In genomic region chr6:170402318-170403040, GRCh38 we compare ENCODE assay signal across 28 cellular contexts.
DNase-seq lines count a peak whose midpoint lies in the region; ATAC-seq, FAIRE-seq and TF ChIP-seq lines count a peak whose summit lies in the region.
"Had no signal": no experiment of that assay in that cellular context is flagged by ENCODE, and none has a peak within 500 bp of the region (broad histone marks: within the 10 kb centered on the region; RNA-seq: fewer than 3 reads in every experiment).

No MANE protein-coding gene starts in this region.

- H3K9ac ChIP-seq in astrocyte (ENCODE audit: low read length) (peak overlapping the region; percentile 82), mesenchymal stem cell (ENCODE audit: low read length) (no peak overlapping the region)
- H3K9ac ChIP-seq: BLaER1, GM23248, SK-N-SH had no signal

- H2BK12ac ChIP-seq in mesenchymal stem cell (ENCODE audit: low read length in 2 of 2): no peak overlapping the region

- no peak overlapping the region for H3K4ac ChIP-seq in mesenchymal stem cell (ENCODE audit: low read depth in 1 of 2, low read length in 2 of 2)

- H3K9me3 Mint-ChIP-seq in activated T-cell treated with anti-CD3 and anti-CD28 coated beads, Interleukin-2, amount 50 U/mL, for 24 hours: no peaks in the 10 kb centered on the region
- no peaks in the 10 kb centered on the region for H3K9me3 Mint-ChIP-seq in activated T-cell treated with anti-CD3 and anti-CD28 coated beads, Interleukin-2, amount 50 U/mL, for 4 hours
- H3K9me3 Mint-ChIP-seq in astrocyte (ENCODE audit: unreplicated experiment) (no peaks in the 10 kb centered on the region), Caco-2 (ENCODE audit: unreplicated experiment) (no peaks in the 10 kb centered on the region)
- no peaks in the 10 kb centered on the region for H3K9me3 Mint-ChIP-seq in stimulated activated effector memory CD8-positive, alpha-beta T cell treated with anti-CD3 and anti-CD28 coated beads, Interleukin-12 subunit alpha, Interleukin-12 subunit beta, amount 100 ng/mL, for 72 hours
- H3K9me3 Mint-ChIP-seq: activated naive CD4-positive, alpha-beta T cell treated with anti-CD3 and anti-CD28 coated beads for 36 hours; effector memory CD8-positive, alpha-beta T cell; T-helper 2 cell treated with Interferon-gamma antibody and Interleukin-4, amounts not matched to agents 5 μg/mL and 100 μg/mL, for 36 hours had no signal

- no peak overlapping the region for H2BK120ac ChIP-seq in mesenchymal stem cell (ENCODE audit: low read depth, low read length)

- no peak for TF ChIP-seq CTCF in astrocyte (IDR thresholded peaks at IDR 0.05; ENCODE audit: insufficient read depth, low read depth, low read length)
- no peak for TF ChIP-seq CTCF in Caco-2 (IDR thresholded peaks at IDR 0.05; ENCODE audit: insufficient read depth in 1 of 2, low read depth in 1 of 2, low read length in 1 of 2, severe bottlenecking in 1 of 2, unreplicated experiment in 1 of 2)

- no peak overlapping the region for H3K14ac ChIP-seq in mesenchymal stem cell (ENCODE audit: low read length in 2 of 2)

- H3K4me3 Mint-ChIP-seq in activated T-cell treated with anti-CD3 and anti-CD28 coated beads, Interleukin-2, amount 50 U/mL, for 24 hours: no peak overlapping the region
- no peak overlapping the region for H3K4me3 Mint-ChIP-seq in activated T-cell treated with anti-CD3 and anti-CD28 coated beads, Interleukin-2, amount 50 U/mL, for 4 hours
- H3K4me3 Mint-ChIP-seq in astrocyte (ENCODE audit: unreplicated experiment) (no peak overlapping the region), Caco-2 (ENCODE audit: unreplicated experiment) (no peak overlapping the region)
- no peak overlapping the region for H3K4me3 Mint-ChIP-seq in stimulated activated effector memory CD8-positive, alpha-beta T cell treated with anti-CD3 and anti-CD28 coated beads, Interleukin-12 subunit alpha, Interleukin-12 subunit beta, amount 100 ng/mL, for 72 hours
- H3K4me3 Mint-ChIP-seq: activated CD8-positive, alpha-beta T cell treated with anti-CD3 and anti-CD28 coated beads, Interleukin-2, amount 10 ng/mL, durations not matched to agents 7 days and 5 days; activated naive CD4-positive, alpha-beta T cell treated with anti-CD3 and anti-CD28 coated beads for 36 hours; effector memory CD8-positive, alpha-beta T cell; T-helper 2 cell treated with Interferon-gamma antibody and Interleukin-4, amounts not matched to agents 5 μg/mL and 100 μg/mL, for 36 hours had no signal

- H3K4me3 ChIP-seq in astrocyte (ENCODE audit: insufficient read depth, low read depth, low read length) (no peak overlapping the region), mesenchymal stem cell (ENCODE audit: insufficient read depth in 1 of 2, low read depth in 1 of 2, low read length in 2 of 2) (no peak overlapping the region), Caco-2 (ENCODE audit: low read depth, low read length) (no peak overlapping the region)
- H3K4me3 ChIP-seq: A549, BLaER1, GM23248, heart left ventricle, lower lobe of right lung, pancreas, Peyer's patch, right lobe of liver, suprapubic skin, vagina had no signal

- H3K4me1 Mint-ChIP-seq in activated T-cell treated with anti-CD3 and anti-CD28 coated beads, Interleukin-2, amount 50 U/mL, for 24 hours (ENCODE audit: low read depth): no peaks in the 10 kb centered on the region
- no peaks in the 10 kb centered on the region for H3K4me1 Mint-ChIP-seq in activated T-cell treated with anti-CD3 and anti-CD28 coated beads, Interleukin-2, amount 50 U/mL, for 4 hours (ENCODE audit: low read depth)
- H3K4me1 Mint-ChIP-seq in astrocyte (ENCODE audit: low read depth, unreplicated experiment): peaks cover 47% of the 10 kb centered on the region
- H3K4me1 Mint-ChIP-seq in stimulated activated effector memory CD8-positive, alpha-beta T cell treated with anti-CD3 and anti-CD28 coated beads, Interleukin-12 subunit alpha, Interleukin-12 subunit beta, amount 100 ng/mL, for 72 hours: no peaks in the 10 kb centered on the region
- H3K4me1 Mint-ChIP-seq in Caco-2 (ENCODE audit: low read depth, unreplicated experiment): no peaks in the 10 kb centered on the region

- CTCF ChIA-PET in Caco-2 (lab: Charles Lee): no interaction called here

- FAIRE-seq in astrocyte (lab: Jason Lieb, UNC): no peak
- FAIRE-seq: A549, pancreas had no signal

- H3K4me2 ChIP-seq in astrocyte (ENCODE audit: low read length) (peak overlapping the region; percentile 72), mesenchymal stem cell (ENCODE audit: low read length, poor library complexity, severe bottlenecking) (no peak overlapping the region)
- H3K4me2 ChIP-seq: A549, BLaER1, SK-N-SH had no signal

- H3K27me3 ChIP-seq in astrocyte (ENCODE audit: insufficient read depth, low read length): no peaks in the 10 kb centered on the region
- H3K27me3 ChIP-seq in mesenchymal stem cell (ENCODE audit: control insufficient read depth in 1 of 2, insufficient read depth in 1 of 2, low read length in 2 of 2): no peaks in the 10 kb centered on the region
- no peaks in the 10 kb centered on the region for H3K27me3 ChIP-seq in Caco-2 (replicated peaks; ENCODE audit: control insufficient read depth, insufficient read depth, low read length)
- H3K27me3 ChIP-seq: BLaER1, heart left ventricle, pancreas, Peyer's patch, right lobe of liver, suprapubic skin, vagina had no signal

- H3K36me3 Mint-ChIP-seq in activated T-cell treated with anti-CD3 and anti-CD28 coated beads, Interleukin-2, amount 50 U/mL, for 24 hours (ENCODE audit: low read depth): peaks cover 68% of the 10 kb centered on the region
- H3K36me3 Mint-ChIP-seq in activated T-cell treated with anti-CD3 and anti-CD28 coated beads, Interleukin-2, amount 50 U/mL, for 4 hours (ENCODE audit: insufficient read depth): peaks cover 47% of the 10 kb centered on the region
- H3K36me3 Mint-ChIP-seq in astrocyte (ENCODE audit: low read depth, unreplicated experiment) (peaks cover 11% of the 10 kb centered on the region), Caco-2 (ENCODE audit: insufficient read depth, unreplicated experiment) (peaks cover 11% of the 10 kb centered on the region)
- H3K36me3 Mint-ChIP-seq in stimulated activated effector memory CD8-positive, alpha-beta T cell treated with anti-CD3 and anti-CD28 coated beads, Interleukin-12 subunit alpha, Interleukin-12 subunit beta, amount 100 ng/mL, for 72 hours: peaks cover 66% of the 10 kb centered on the region

- no peak for DNase-seq in activated T-cell treated with anti-CD3 and anti-CD28 coated beads, Interleukin-2, amount 50 U/mL, for 24 hours
- DNase-seq in activated T-cell treated with anti-CD3 and anti-CD28 coated beads, Interleukin-2, amount 50 U/mL, for 4 hours: no peak
- no peak for DNase-seq in astrocyte (ENCODE audit: low read depth)
- peak; percentile 21 for DNase-seq in mesenchymal stem cell
- no peak for DNase-seq in stimulated activated effector memory CD8-positive, alpha-beta T cell treated with anti-CD3 and anti-CD28 coated beads, Interleukin-12 subunit alpha, Interleukin-12 subunit beta, amount 100 ng/mL, for 72 hours (ENCODE audit: low spot score in 2 of 2)
- DNase-seq in inferior parietal cortex (ENCODE audit: extremely low spot score): no peak
- DNase-seq in Caco-2: no peak
- DNase-seq: activated CD8-positive, alpha-beta T cell treated with anti-CD3 and anti-CD28 coated beads, Interleukin-2, amount 10 ng/mL, durations not matched to agents 7 days and 5 days; activated naive CD4-positive, alpha-beta T cell treated with anti-CD3 and anti-CD28 coated beads for 36 hours; activated T-cell treated with anti-CD3 and anti-CD28 coated beads, Interleukin-2, amount 50 U/mL, for 1 hour; cerebellar nuclear complex; effector memory CD8-positive, alpha-beta T cell; GF-D8; GM23248; heart left ventricle; KG1; lower lobe of right lung; NCI-H1694 treated with DMSO at 0.1 percent for 48 hours; pancreas; Peyer's patch; right lobe of liver; SK-N-SH had no signal

- no peak for ATAC-seq in activated T-cell treated with anti-CD3 and anti-CD28 coated beads, Interleukin-2, amount 50 U/mL, for 4 hours
- ATAC-seq in stimulated activated effector memory CD8-positive, alpha-beta T cell treated with anti-CD3 and anti-CD28 coated beads, Interleukin-12 subunit alpha, Interleukin-12 subunit beta, amount 100 ng/mL, for 72 hours: peak; percentile 13
- no peak for ATAC-seq in GM18867 (IDR thresholded peaks at IDR 0.05; ENCODE audit: unreplicated experiment)
- ATAC-seq: A549; activated CD8-positive, alpha-beta T cell treated with anti-CD3 and anti-CD28 coated beads, Interleukin-2, amount 10 ng/mL, durations not matched to agents 7 days and 5 days; effector memory CD8-positive, alpha-beta T cell; heart left ventricle; lower lobe of right lung; pancreas; right lobe of liver had no signal

- H3K27me3 Mint-ChIP-seq in activated T-cell treated with anti-CD3 and anti-CD28 coated beads, Interleukin-2, amount 50 U/mL, for 24 hours: no peaks in the 10 kb centered on the region
- H3K27me3 Mint-ChIP-seq in activated T-cell treated with anti-CD3 and anti-CD28 coated beads, Interleukin-2, amount 50 U/mL, for 4 hours (ENCODE audit: low read depth): no peaks in the 10 kb centered on the region
- H3K27me3 Mint-ChIP-seq in astrocyte (ENCODE audit: low read depth, unreplicated experiment) (no peaks in the 10 kb centered on the region), Caco-2 (ENCODE audit: insufficient read depth, unreplicated experiment) (no peaks in the 10 kb centered on the region)
- H3K27me3 Mint-ChIP-seq: effector memory CD8-positive, alpha-beta T cell had no signal

- H3K9me3 ChIP-seq in astrocyte (ENCODE audit: insufficient read depth, low read depth, low read length) (no peaks in the 10 kb centered on the region), mesenchymal stem cell (ENCODE audit: control insufficient read depth, low read length) (no peaks in the 10 kb centered on the region), Caco-2 (no peaks in the 10 kb centered on the region)
- H3K9me3 ChIP-seq: A549, BLaER1, heart left ventricle, lower lobe of right lung, pancreas, Peyer's patch, right lobe of liver, SK-N-SH, suprapubic skin, vagina had no signal

- H3K27ac ChIP-seq in astrocyte (ENCODE audit: low read depth, low read length) (peak overlapping the region; percentile 98), mesenchymal stem cell (ENCODE audit: low read length, poor library complexity, severe bottlenecking) (peak overlapping the region; percentile 94)
- H3K27ac ChIP-seq: A549, BLaER1, GM23248, heart left ventricle, lower lobe of right lung, pancreas, Peyer's patch, right lobe of liver, suprapubic skin, vagina had no signal

- H4K8ac ChIP-seq in mesenchymal stem cell (ENCODE audit: low read length): no peak overlapping the region

- POLR2A ChIA-PET in Caco-2 (lab: Charles Lee): no interaction called here

- intact Hi-C loops in Caco-2 (cut with micrococcal nuclease; ENCODE audit: unreplicated experiment): no loop called here

- H3K79me1 ChIP-seq in mesenchymal stem cell (replicated peaks; ENCODE audit: low read length, poor library complexity, severe bottlenecking): peaks cover 5% of the 10 kb centered on the region

- H2AK5ac ChIP-seq in mesenchymal stem cell (ENCODE audit: low read length, severe bottlenecking): peak overlapping the region; percentile 71

- BruUV-seq in Caco-2 (replicated peaks; lab: Mats Ljungman, UMichigan): no TSS peak

- H3K23ac ChIP-seq in mesenchymal stem cell (ENCODE audit: low read length in 2 of 2): no peak overlapping the region

- no peak overlapping the region for H2BK5ac ChIP-seq in mesenchymal stem cell (ENCODE audit: low read depth, low read length, poor library complexity, severe bottlenecking)

- H3K4me1 ChIP-seq in astrocyte (ENCODE audit: insufficient read depth, low read length): peaks cover 39% of the 10 kb centered on the region
- peaks cover 28% of the 10 kb centered on the region for H3K4me1 ChIP-seq in mesenchymal stem cell (ENCODE audit: control insufficient read depth, insufficient read depth, low read depth, low read length)
- no peaks in the 10 kb centered on the region for H3K4me1 ChIP-seq in Caco-2
- H3K4me1 ChIP-seq: A549, BLaER1, heart left ventricle, lower lobe of right lung, pancreas, Peyer's patch, right lobe of liver, suprapubic skin, vagina had no signal

- no peaks in the 10 kb centered on the region for H3K79me2 ChIP-seq in astrocyte (ENCODE audit: insufficient read depth, low read length)

- no peaks in the 10 kb centered on the region for H4K20me1 ChIP-seq in astrocyte (ENCODE audit: insufficient read depth, low read length)
- H4K20me1 ChIP-seq: BLaER1 had no signal

- H4K91ac ChIP-seq in mesenchymal stem cell (ENCODE audit: low read length): no peak overlapping the region

- H2BK15ac ChIP-seq in mesenchymal stem cell (ENCODE audit: low read depth, poor library complexity, severe bottlenecking): no peak overlapping the region

- H2AFZ ChIP-seq in astrocyte (ENCODE audit: low read depth, low read length) (no peak overlapping the region), mesenchymal stem cell (ENCODE audit: low read depth, low read length) (no peak overlapping the region)
- H2AFZ ChIP-seq: GM23248 had no signal

- WGBS in mesenchymal stem cell: 90% methylated on average over 12 of the region's 13 CpGs

- peak overlapping the region; percentile 26 for H3K27ac Mint-ChIP-seq in activated T-cell treated with anti-CD3 and anti-CD28 coated beads, Interleukin-2, amount 50 U/mL, for 24 hours
- peak overlapping the region; percentile 97 for H3K27ac Mint-ChIP-seq in astrocyte (ENCODE audit: unreplicated experiment)
- H3K27ac Mint-ChIP-seq in stimulated activated effector memory CD8-positive, alpha-beta T cell treated with anti-CD3 and anti-CD28 coated beads, Interleukin-12 subunit alpha, Interleukin-12 subunit beta, amount 100 ng/mL, for 72 hours: peak overlapping the region; percentile 64
- no peak overlapping the region for H3K27ac Mint-ChIP-seq in Caco-2 (ENCODE audit: unreplicated experiment)
- H3K27ac Mint-ChIP-seq: activated CD8-positive, alpha-beta T cell treated with anti-CD3 and anti-CD28 coated beads, Interleukin-2, amount 10 ng/mL, durations not matched to agents 7 days and 5 days; activated naive CD4-positive, alpha-beta T cell treated with anti-CD3 and anti-CD28 coated beads for 36 hours; T-helper 2 cell treated with Interferon-gamma antibody and Interleukin-4, amounts not matched to agents 5 μg/mL and 100 μg/mL, for 36 hours had no signal

- H3K18ac ChIP-seq in mesenchymal stem cell (ENCODE audit: low read depth in 1 of 2, low read length in 2 of 2): peak overlapping the region in 1 of 2 experiments; percentile 33

- H3K36me3 ChIP-seq in astrocyte (ENCODE audit: insufficient read depth, low read length) (peaks cover 7% of the 10 kb centered on the region), mesenchymal stem cell (ENCODE audit: control insufficient read depth in 1 of 2, insufficient read depth in 2 of 2, low read depth in 1 of 2, low read length in 2 of 2) (peaks cover 30 to 72% of the 10 kb centered on the region in 2 experiments), Caco-2 (ENCODE audit: control insufficient read depth, insufficient read depth, low read length) (no peaks in the 10 kb centered on the region; the same call in 1 of the 2 replicates)
